1 cellular context compared by ENCODE assay signal in the genomic region with DNA sequence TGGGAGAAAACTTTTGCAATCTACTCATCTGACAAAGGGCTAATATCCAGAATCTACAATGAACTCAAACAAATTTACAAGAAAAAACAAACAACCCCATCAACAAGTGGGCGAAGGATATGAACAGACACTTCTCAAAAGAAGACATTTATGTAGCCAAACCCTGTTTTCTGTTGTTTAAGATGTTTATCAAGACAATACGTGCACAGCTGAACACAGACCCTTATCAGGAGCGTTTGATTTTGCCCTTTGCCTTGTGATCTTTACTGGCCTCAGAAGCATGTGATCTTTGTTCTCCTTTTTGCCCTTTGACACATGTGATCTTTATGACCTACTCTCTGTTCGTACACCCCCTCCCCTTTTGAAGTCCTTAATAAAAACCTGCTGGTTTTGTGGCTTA.
A peak's percentile ranks its signal among the peaks of the same experiment; 100 is the strongest.
TF ChIP-seq lines count a peak whose summit lies in the region.

No MANE protein-coding gene starts in this region.

TF ChIP-seq in K562, 482 proteins besides CTCF, POLR2A, EP300 and RAD21 (continued from another document):
- TF ChIP-seq, protein P1, sequence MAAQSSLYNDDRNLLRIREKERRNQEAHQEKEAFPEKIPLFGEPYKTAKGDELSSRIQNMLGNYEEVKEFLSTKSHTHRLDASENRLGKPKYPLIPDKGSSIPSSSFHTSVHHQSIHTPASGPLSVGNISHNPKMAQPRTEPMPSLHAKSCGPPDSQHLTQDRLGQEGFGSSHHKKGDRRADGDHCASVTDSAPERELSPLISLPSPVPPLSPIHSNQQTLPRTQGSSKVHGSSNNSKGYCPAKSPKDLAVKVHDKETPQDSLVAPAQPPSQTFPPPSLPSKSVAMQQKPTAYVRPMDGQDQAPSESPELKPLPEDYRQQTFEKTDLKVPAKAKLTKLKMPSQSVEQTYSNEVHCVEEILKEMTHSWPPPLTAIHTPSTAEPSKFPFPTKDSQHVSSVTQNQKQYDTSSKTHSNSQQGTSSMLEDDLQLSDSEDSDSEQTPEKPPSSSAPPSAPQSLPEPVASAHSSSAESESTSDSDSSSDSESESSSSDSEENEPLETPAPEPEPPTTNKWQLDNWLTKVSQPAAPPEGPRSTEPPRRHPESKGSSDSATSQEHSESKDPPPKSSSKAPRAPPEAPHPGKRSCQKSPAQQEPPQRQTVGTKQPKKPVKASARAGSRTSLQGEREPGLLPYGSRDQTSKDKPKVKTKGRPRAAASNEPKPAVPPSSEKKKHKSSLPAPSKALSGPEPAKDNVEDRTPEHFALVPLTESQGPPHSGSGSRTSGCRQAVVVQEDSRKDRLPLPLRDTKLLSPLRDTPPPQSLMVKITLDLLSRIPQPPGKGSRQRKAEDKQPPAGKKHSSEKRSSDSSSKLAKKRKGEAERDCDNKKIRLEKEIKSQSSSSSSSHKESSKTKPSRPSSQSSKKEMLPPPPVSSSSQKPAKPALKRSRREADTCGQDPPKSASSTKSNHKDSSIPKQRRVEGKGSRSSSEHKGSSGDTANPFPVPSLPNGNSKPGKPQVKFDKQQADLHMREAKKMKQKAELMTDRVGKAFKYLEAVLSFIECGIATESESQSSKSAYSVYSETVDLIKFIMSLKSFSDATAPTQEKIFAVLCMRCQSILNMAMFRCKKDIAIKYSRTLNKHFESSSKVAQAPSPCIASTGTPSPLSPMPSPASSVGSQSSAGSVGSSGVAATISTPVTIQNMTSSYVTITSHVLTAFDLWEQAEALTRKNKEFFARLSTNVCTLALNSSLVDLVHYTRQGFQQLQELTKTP (IDR thresholded peaks at IDR 0.05; ENCODE audit: low read depth in 1 of 2, partially characterized antibody in 2 of 2) = peak in 1 of 2 experiments; percentile 78
- TF ChIP-seq SOX6 (IDR thresholded peaks at IDR 0.05) = peak; percentile 60; the same call in 1 of the 2 replicates
